1 cellular context compared by ENCODE assay signal in the genomic region with DNA sequence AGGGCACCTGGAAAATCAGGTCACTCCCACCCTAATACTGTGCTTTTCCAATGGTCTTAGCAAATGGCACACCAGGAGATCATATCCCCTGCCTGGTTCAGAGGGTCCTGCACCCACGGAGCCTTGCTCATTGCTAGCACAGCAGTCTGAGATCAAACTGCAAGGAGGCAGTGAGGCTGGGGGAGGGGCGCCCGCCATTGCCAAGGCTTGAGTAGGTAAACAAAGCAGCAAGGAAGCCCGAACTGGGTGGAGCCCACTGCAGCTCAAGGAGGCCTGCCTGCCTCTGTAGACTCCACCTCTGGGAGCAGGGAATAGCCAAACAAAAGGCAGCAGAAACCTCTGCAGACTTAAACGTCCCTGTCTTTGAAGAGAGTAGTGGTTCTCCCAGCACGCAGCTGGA. TPM values are rescaled to one million over a fixed set of nuclear protein-coding genes. Genes with fewer than 3 reads are reported as not detected.
"Had no signal": no experiment of that assay in that cellular context is flagged by ENCODE, and none has a peak within 500 bp of the region (broad histone marks: within the 10 kb centered on the region; RNA-seq: fewer than 3 reads in every experiment).

No MANE protein-coding gene starts in this region.

RNA-seq across cellular contexts. Expression of gene VGLL3, which starts 26.4 kb away (rescaled TPM):
- total RNA-seq: dermis microvascular lymphatic vessel endothelial cell had no signal
